In the genomic region with DNA sequence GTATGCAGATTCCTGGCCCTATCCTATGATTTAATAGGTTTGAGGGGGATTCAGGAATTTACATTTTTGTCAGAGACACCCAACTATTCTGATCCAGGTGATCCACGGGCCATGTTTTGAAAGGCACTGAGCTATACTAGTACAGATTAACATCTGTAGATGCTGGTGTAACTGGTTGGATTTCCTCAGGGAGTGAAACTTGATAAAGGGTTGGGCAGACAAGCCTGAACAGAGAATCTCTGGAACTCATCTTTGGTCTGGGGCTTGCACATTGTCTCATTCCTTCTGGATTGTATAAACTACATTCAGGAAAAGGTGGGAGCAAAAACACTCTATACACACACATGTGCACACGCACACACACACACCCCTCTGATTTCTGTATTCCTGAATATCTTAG, we compare ENCODE assay signal across 20 cellular contexts.
A peak's percentile ranks its signal among the peaks of the same experiment; 100 is the strongest.
DNase-seq lines count a peak whose midpoint lies in the region; ATAC-seq and TF ChIP-seq lines count a peak whose summit lies in the region.
"Had no signal": no experiment of that assay in that cellular context is flagged by ENCODE, and none has a peak within 500 bp of the region (broad histone marks: within the 10 kb centered on the region; RNA-seq: fewer than 3 reads in every experiment).

No MANE protein-coding gene starts in this region.

- H3K27ac Mint-ChIP-seq in activated CD4-positive, alpha-beta T cell treated with anti-CD3 and anti-CD28 coated beads, Interleukin-2, amount 10 ng/mL, durations not matched to agents 24 days and 14 days = no peak overlapping the region
- H3K27ac Mint-ChIP-seq in activated CD4-positive, alpha-beta T cell treated with anti-CD3 and anti-CD28 coated beads, Interleukin-2, amount 10 ng/mL, durations not matched to agents 7 days and 5 days = no peak overlapping the region
- no peak overlapping the region for H3K27ac Mint-ChIP-seq in stimulated activated naive CD8-positive, alpha-beta T cell treated with anti-CD3 and anti-CD28 coated beads, Interleukin-15, amount 100 ng/mL, for 72 hours
- H3K27ac Mint-ChIP-seq: CD8-positive, alpha-beta memory T cell had no signal

- no peak for ATAC-seq in stimulated activated naive CD8-positive, alpha-beta T cell treated with anti-CD3 and anti-CD28 coated beads, Interleukin-15, amount 100 ng/mL, for 72 hours
- ATAC-seq: A549, GM12878, Right ventricle myocardium inferior had no signal

- in situ Hi-C loops in mammary epithelial cell (cut with MboI; ENCODE audit: low sequenced_read_pairs in 2 of 2) = loop anchor here in 1 of 2 donors (25.0 kb wide), 2 partner anchors 773 to 848 kb away; no protein-coding TSS in a partner anchor

- no TSS peak for BruUV-seq in mammary epithelial cell (replicated peaks; lab: Mats Ljungman, UMichigan)

- H3K36me3 ChIP-seq in mammary epithelial cell (ENCODE audit: insufficient read depth, low read length) (no peaks in the 10 kb centered on the region), suprapubic skin (no peaks in the 10 kb centered on the region)
- H3K36me3 ChIP-seq: BLaER1 treated with 17β-estradiol and CSF1 and Interleukin-3, amounts not matched to agents 10 nM and 100 nM had no signal

- dilution Hi-C loops in mammary epithelial cell (cut with HindIII; ENCODE audit: low sequenced_read_pairs) = loop anchor here (10.0 kb wide), 1 partner anchor 251 kb away; no protein-coding TSS in a partner anchor

- no peaks in the 10 kb centered on the region for H3K79me2 ChIP-seq in mammary epithelial cell (ENCODE audit: insufficient read depth, low read length)

- H3K9ac ChIP-seq in mammary epithelial cell (ENCODE audit: insufficient read depth, low read length) = no peak overlapping the region
- H3K9ac ChIP-seq: BLaER1 treated with 17β-estradiol and CSF1 and Interleukin-3, amounts not matched to agents 10 nM and 100 nM; GM23248 had no signal

- no peaks in the 10 kb centered on the region for H3K27me3 ChIP-seq in mammary epithelial cell (ENCODE audit: insufficient read depth, low read length)
- no peaks in the 10 kb centered on the region for H3K27me3 ChIP-seq in suprapubic skin
- H3K27me3 ChIP-seq: BLaER1 treated with 17β-estradiol and CSF1 and Interleukin-3, amounts not matched to agents 10 nM and 100 nM had no signal

- no peak overlapping the region for H3K4me3 Mint-ChIP-seq in activated CD4-positive, alpha-beta T cell treated with anti-CD3 and anti-CD28 coated beads, Interleukin-2, amount 10 ng/mL, durations not matched to agents 24 days and 14 days
- H3K4me3 Mint-ChIP-seq in activated CD4-positive, alpha-beta T cell treated with anti-CD3 and anti-CD28 coated beads, Interleukin-2, amount 10 ng/mL, durations not matched to agents 7 days and 5 days = no peak overlapping the region
- H3K4me3 Mint-ChIP-seq in stimulated activated naive CD8-positive, alpha-beta T cell treated with anti-CD3 and anti-CD28 coated beads, Interleukin-15, amount 100 ng/mL, for 72 hours = no peak overlapping the region
- H3K4me3 Mint-ChIP-seq: CD8-positive, alpha-beta memory T cell had no signal

- no peaks in the 10 kb centered on the region for H3K9me3 ChIP-seq in mammary epithelial cell (replicated peaks; ENCODE audit: insufficient read depth, low read length)
- no peaks in the 10 kb centered on the region for H3K9me3 ChIP-seq in suprapubic skin

- H3K36me3 Mint-ChIP-seq in activated CD4-positive, alpha-beta T cell treated with anti-CD3 and anti-CD28 coated beads, Interleukin-2, amount 10 ng/mL, durations not matched to agents 24 days and 14 days (ENCODE audit: low read depth) = peaks cover 2% of the 10 kb centered on the region
- no peaks in the 10 kb centered on the region for H3K36me3 Mint-ChIP-seq in activated CD4-positive, alpha-beta T cell treated with anti-CD3 and anti-CD28 coated beads, Interleukin-2, amount 10 ng/mL, durations not matched to agents 7 days and 5 days (ENCODE audit: low read depth)

- peak overlapping the region; percentile 66 for H3K4me2 ChIP-seq in mammary epithelial cell (ENCODE audit: insufficient read depth, low read depth, low read length)
- H3K4me2 ChIP-seq: A549; BLaER1 treated with 17β-estradiol and CSF1 and Interleukin-3, amounts not matched to agents 10 nM and 100 nM had no signal

- H3K4me1 ChIP-seq in mammary epithelial cell (ENCODE audit: insufficient read depth, low read length) = peaks cover 30% of the 10 kb centered on the region
- H3K4me1 ChIP-seq in suprapubic skin = peaks cover 36% of the 10 kb centered on the region
- H3K4me1 ChIP-seq: A549; BLaER1 treated with 17β-estradiol and CSF1 and Interleukin-3, amounts not matched to agents 10 nM and 100 nM had no signal

- CTCF ChIA-PET in activated CD4-positive, alpha-beta T cell treated with anti-CD3 and anti-CD28 coated beads, Interleukin-2, amount 10 ng/mL, durations not matched to agents 7 days and 5 days (lab: Charles Lee) = no interaction called here
- CTCF ChIA-PET in mammary epithelial cell (lab: Charles Lee; ENCODE audit: low non-redundant PET) = no interaction called here

- H4K20me1 ChIP-seq in mammary epithelial cell (ENCODE audit: insufficient read depth, low read length) = no peaks in the 10 kb centered on the region
- H4K20me1 ChIP-seq: BLaER1 treated with 17β-estradiol and CSF1 and Interleukin-3, amounts not matched to agents 10 nM and 100 nM had no signal

- no peaks in the 10 kb centered on the region for H3K27me3 Mint-ChIP-seq in activated CD4-positive, alpha-beta T cell treated with anti-CD3 and anti-CD28 coated beads, Interleukin-2, amount 10 ng/mL, durations not matched to agents 24 days and 14 days
- H3K27me3 Mint-ChIP-seq in activated CD4-positive, alpha-beta T cell treated with anti-CD3 and anti-CD28 coated beads, Interleukin-2, amount 10 ng/mL, durations not matched to agents 7 days and 5 days = no peaks in the 10 kb centered on the region
- H3K27me3 Mint-ChIP-seq in stimulated activated naive CD8-positive, alpha-beta T cell treated with anti-CD3 and anti-CD28 coated beads, Interleukin-15, amount 100 ng/mL, for 72 hours = no peaks in the 10 kb centered on the region
- H3K27me3 Mint-ChIP-seq: CD8-positive, alpha-beta memory T cell had no signal

- no peak for TF ChIP-seq EP300 in suprapubic skin (IDR thresholded peaks at IDR 0.05)

- peak; percentile 40 for DNase-seq in activated CD4-positive, alpha-beta T cell treated with anti-CD3 and anti-CD28 coated beads, Interleukin-2, amount 10 ng/mL, durations not matched to agents 24 days and 14 days
- DNase-seq in activated CD4-positive, alpha-beta T cell treated with anti-CD3 and anti-CD28 coated beads, Interleukin-2, amount 10 ng/mL, durations not matched to agents 7 days and 5 days = no peak
- DNase-seq in mammary epithelial cell (peak; percentile 82), fibroblast of peridontal ligament (ENCODE audit: extremely low read depth) (peak; percentile 21), suprapubic skin (ENCODE audit: low spot score in 2 of 2) (no peak), NAMALWA (ENCODE audit: low spot score) (no peak), NCI-H446 (lab: John Stamatoyannopoulos, UW) (no peak)
- DNase-seq in stimulated activated naive CD8-positive, alpha-beta T cell treated with anti-CD3 and anti-CD28 coated beads, Interleukin-15, amount 100 ng/mL, for 72 hours = no peak
- DNase-seq: CD8-positive, alpha-beta memory T cell; DND-41; GDM1; GM23248; HCEC 1CT; MM.1S; NCI-H1105; NCI-H187 had no signal

- H3K27ac ChIP-seq in mammary epithelial cell (ENCODE audit: insufficient read depth, low read depth, low read length) (peak overlapping the region; percentile 27), suprapubic skin (peak overlapping the region; percentile 60)
- H3K27ac ChIP-seq: A549; BLaER1 treated with 17β-estradiol and CSF1 and Interleukin-3, amounts not matched to agents 10 nM and 100 nM; GM23248 had no signal

- no peaks in the 10 kb centered on the region for H3K4me1 Mint-ChIP-seq in activated CD4-positive, alpha-beta T cell treated with anti-CD3 and anti-CD28 coated beads, Interleukin-2, amount 10 ng/mL, durations not matched to agents 24 days and 14 days
- no peaks in the 10 kb centered on the region for H3K4me1 Mint-ChIP-seq in activated CD4-positive, alpha-beta T cell treated with anti-CD3 and anti-CD28 coated beads, Interleukin-2, amount 10 ng/mL, durations not matched to agents 7 days and 5 days
- peaks cover 1% of the 10 kb centered on the region for H3K4me1 Mint-ChIP-seq in stimulated activated naive CD8-positive, alpha-beta T cell treated with anti-CD3 and anti-CD28 coated beads, Interleukin-15, amount 100 ng/mL, for 72 hours
- H3K4me1 Mint-ChIP-seq: CD8-positive, alpha-beta memory T cell had no signal

- WGBS in mammary epithelial cell (ENCODE audit: low coverage, missing lambda C conversion rate) = 9% methylated on average over 2 of the region's 2 CpGs
- 15% methylated on average over 2 of the region's 2 CpGs for WGBS in suprapubic skin

- H3K4me3 ChIP-seq in mammary epithelial cell (replicated peaks in 1 of 3; ENCODE audit: insufficient read depth in 1 of 3, low read depth in 2 of 3, low read length in 3 of 3) = no peak overlapping the region
- H3K4me3 ChIP-seq in suprapubic skin = no peak overlapping the region
- H3K4me3 ChIP-seq: A549; BLaER1 treated with 17β-estradiol and CSF1 and Interleukin-3, amounts not matched to agents 10 nM and 100 nM; GM12878; GM23248 had no signal

- no peak for TF ChIP-seq CTCF in mammary epithelial cell (conservative IDR thresholded peaks at IDR 0.05 in 1 of 2, IDR thresholded peaks at IDR 0.05 in 1 of 2; ENCODE audit: extremely low read depth in 1 of 2, insufficient read depth in 1 of 2, low read depth in 1 of 2, low read length in 2 of 2)
- no peak for TF ChIP-seq CTCF in suprapubic skin (IDR thresholded peaks at IDR 0.05)

- peaks cover 12% of the 10 kb centered on the region for H3K9me3 Mint-ChIP-seq in activated CD4-positive, alpha-beta T cell treated with anti-CD3 and anti-CD28 coated beads, Interleukin-2, amount 10 ng/mL, durations not matched to agents 24 days and 14 days
- peaks cover 7% of the 10 kb centered on the region for H3K9me3 Mint-ChIP-seq in activated CD4-positive, alpha-beta T cell treated with anti-CD3 and anti-CD28 coated beads, Interleukin-2, amount 10 ng/mL, durations not matched to agents 7 days and 5 days
- peaks cover 7 to 9% of the 10 kb centered on the region in 2 donors for H3K9me3 Mint-ChIP-seq in stimulated activated naive CD8-positive, alpha-beta T cell treated with anti-CD3 and anti-CD28 coated beads, Interleukin-15, amount 100 ng/mL, for 72 hours

- POLR2A ChIA-PET in activated CD4-positive, alpha-beta T cell treated with anti-CD3 and anti-CD28 coated beads, Interleukin-2, amount 10 ng/mL, durations not matched to agents 7 days and 5 days (lab: Charles Lee) = no interaction called here

- H2AFZ ChIP-seq in mammary epithelial cell (ENCODE audit: low read depth, low read length) = peak overlapping the region; percentile 34
- H2AFZ ChIP-seq: GM23248 had no signal

- intact Hi-C loops in activated CD4-positive, alpha-beta T cell treated with anti-CD3 and anti-CD28 coated beads, Interleukin-2, amount 10 ng/mL, durations not matched to agents 24 days and 14 days (cut with micrococcal nuclease) = no loop called here
- intact Hi-C loops in mammary epithelial cell (cut with micrococcal nuclease) = no loop called here

- TF ChIP-seq POLR2A in suprapubic skin (IDR thresholded peaks at IDR 0.05) = no peak

Comparison
In these comparisons a context has a peak if more than half of its experiments do, and no peak if none do; other contexts are left out.
1. DNase-seq: peak in activated CD4-positive, alpha-beta T cell treated with anti-CD3 and anti-CD28 coated beads, Interleukin-2, amount 10 ng/mL, durations not matched to agents 24 days and 14 days (single experiment), mammary epithelial cell (single experiment) and fibroblast of peridontal ligament (single experiment); none in activated CD4-positive, alpha-beta T cell treated with anti-CD3 and anti-CD28 coated beads, Interleukin-2, amount 10 ng/mL, durations not matched to agents 7 days and 5 days (single experiment), suprapubic skin (0 of 2), stimulated activated naive CD8-positive, alpha-beta T cell treated with anti-CD3 and anti-CD28 coated beads, Interleukin-15, amount 100 ng/mL, for 72 hours (0 of 2), NAMALWA (single experiment) and NCI-H446 (0 of 2).